21 cellular contexts compared by ENCODE assay signal in genomic region chr6:121451250-121451649, GRCh38. TPM values are rescaled to one million over a fixed set of nuclear protein-coding genes. Genes with fewer than 3 reads are reported as not detected.
"Had no signal": no experiment of that assay in that cellular context is flagged by ENCODE, and none has a peak within 500 bp of the region (broad histone marks: within the 10 kb centered on the region; RNA-seq: fewer than 3 reads in every experiment).

No MANE protein-coding gene starts in this region.

- H3K36me3 Mint-ChIP-seq: naive thymus-derived CD4-positive, alpha-beta T cell; stimulated activated effector memory CD8-positive, alpha-beta T cell treated with anti-CD3 and anti-CD28 coated beads, Interleukin-12 subunit alpha, Interleukin-12 subunit beta, amount 100 ng/mL, for 72 hours had no signal

- H2AFZ ChIP-seq: neural progenitor cell had no signal

- H3K9me3 ChIP-seq: colonic mucosa, esophagus muscularis mucosa, prostate gland, right atrium auricular region, stomach, testis, tibial artery had no signal

- H3K27ac Mint-ChIP-seq: dendritic cell treated with granulocyte-macrophage colony-stimulating factor and Interleukin-4, amounts not matched to agents 40 ng/mL and 50 ng/mL, for 4 days; endodermal cell; mesothelial cell of epicardium; naive thymus-derived CD4-positive, alpha-beta T cell; nephron; neural progenitor cell; stimulated activated effector memory CD8-positive, alpha-beta T cell treated with anti-CD3 and anti-CD28 coated beads, Interleukin-12 subunit alpha, Interleukin-12 subunit beta, amount 100 ng/mL, for 72 hours; type B pancreatic cell had no signal

- H3K27ac ChIP-seq: colonic mucosa, esophagus muscularis mucosa, neural progenitor cell, prostate gland, right atrium auricular region, stomach, testis, tibial artery had no signal

- H3K4me2 ChIP-seq: neural progenitor cell had no signal

- H3K36me3 ChIP-seq: colonic mucosa, prostate gland had no signal

- H3K9me3 Mint-ChIP-seq: dendritic cell treated with granulocyte-macrophage colony-stimulating factor and Interleukin-4, amounts not matched to agents 40 ng/mL and 50 ng/mL, for 4 days; endodermal cell; mesothelial cell of epicardium; naive thymus-derived CD4-positive, alpha-beta T cell; nephron; stimulated activated effector memory CD8-positive, alpha-beta T cell treated with anti-CD3 and anti-CD28 coated beads, Interleukin-12 subunit alpha, Interleukin-12 subunit beta, amount 100 ng/mL, for 72 hours had no signal

- H3K27me3 Mint-ChIP-seq: dendritic cell treated with granulocyte-macrophage colony-stimulating factor and Interleukin-4, amounts not matched to agents 40 ng/mL and 50 ng/mL, for 4 days; type B pancreatic cell had no signal

- H3K4me1 Mint-ChIP-seq: mesothelial cell of epicardium; nephron; neural progenitor cell; stimulated activated effector memory CD8-positive, alpha-beta T cell treated with anti-CD3 and anti-CD28 coated beads, Interleukin-12 subunit alpha, Interleukin-12 subunit beta, amount 100 ng/mL, for 72 hours had no signal

- H3K4me3 ChIP-seq: colonic mucosa, esophagus muscularis mucosa, neural progenitor cell, prostate gland, right atrium auricular region, stomach, testis, tibial artery had no signal

- ATAC-seq: naive thymus-derived CD4-positive, alpha-beta T cell; sciatic nerve; stimulated activated effector memory CD8-positive, alpha-beta T cell treated with anti-CD3 and anti-CD28 coated beads, Interleukin-12 subunit alpha, Interleukin-12 subunit beta, amount 100 ng/mL, for 72 hours had no signal

- DNase-seq: colonic mucosa; effector CD8-positive, alpha-beta T cell; endodermal cell; mesenchymal stem cell; naive thymus-derived CD4-positive, alpha-beta T cell; stimulated activated CD4-positive, alpha-beta T cell treated with anti-CD3 and anti-CD28 coated beads, Interleukin-2, amount 100 ng/mL, for 24 hours; stimulated activated CD4-positive, alpha-beta T cell treated with anti-CD3 and anti-CD28 coated beads, Interleukin-4, amount 100 ng/mL, for 24 hours; stimulated activated naive CD4-positive, alpha-beta T cell treated with Interleukin-2 at 50 U/mL for 16 hours; stomach; testis; tibial artery had no signal

- H3K4me3 Mint-ChIP-seq: dendritic cell treated with granulocyte-macrophage colony-stimulating factor and Interleukin-4, amounts not matched to agents 40 ng/mL and 50 ng/mL, for 4 days; endodermal cell; mesothelial cell of epicardium; naive thymus-derived CD4-positive, alpha-beta T cell; nephron; neural progenitor cell; stimulated activated effector memory CD8-positive, alpha-beta T cell treated with anti-CD3 and anti-CD28 coated beads, Interleukin-12 subunit alpha, Interleukin-12 subunit beta, amount 100 ng/mL, for 72 hours; type B pancreatic cell had no signal

- H3K4me1 ChIP-seq: colonic mucosa, neural progenitor cell, prostate gland, stomach, testis, tibial artery had no signal

- H3K27me3 ChIP-seq: colonic mucosa, esophagus muscularis mucosa, neural progenitor cell, right atrium auricular region, stomach, testis, tibial artery had no signal

RNA-seq across cellular contexts. Expression of gene GJA1, which starts 15.8 kb away (rescaled TPM):
- total RNA-seq: naive thymus-derived CD4-positive, alpha-beta T cell had no signal
